In genomic region chr4:25489221-25489797, GRCh38 we compare ENCODE assay signal across 27 cellular contexts.
"Had no signal": no experiment of that assay in that cellular context is flagged by ENCODE, and none has a peak within 500 bp of the region (broad histone marks: within the 10 kb centered on the region; RNA-seq: fewer than 3 reads in every experiment).

No MANE protein-coding gene starts in this region.

- H3K27me3 ChIP-seq: brain microvascular endothelial cell, cardiac muscle cell, MG63 had no signal

- H3K27ac ChIP-seq: brain microvascular endothelial cell, cardiac muscle cell, SK-N-MC, VCaP had no signal

- H3K9me3 ChIP-seq: MG63 had no signal

- ATAC-seq: activated CD4-positive, alpha-beta T cell treated with anti-CD3 and anti-CD28 coated beads for 36 hours; activated T-helper 17 cell treated with anti-CD3 and anti-CD28 coated beads, Interleukin-2, amount 50 U/mL, for 72 hours; Panc1; Right ventricle myocardium inferior had no signal

- H3K4me3 ChIP-seq: cardiac muscle cell, MG63, SK-N-MC had no signal

- DNase-seq: activated CD4-positive, alpha-beta memory T cell treated with anti-CD3 and anti-CD28 coated beads, Interleukin-2, amount 10 ng/mL, durations not matched to agents 7 days and 5 days; activated CD4-positive, alpha-beta T cell treated with anti-CD3 and anti-CD28 coated beads for 36 hours; activated CD4-positive, alpha-beta T cell treated with anti-CD3 and anti-CD28 coated beads, Interleukin-2, amount 50 U/mL, for 1 hour; activated gamma-delta T cell; activated naive CD4-positive, alpha-beta T cell treated with anti-CD3 and anti-CD28 coated beads for 36 hours; activated T-cell treated with anti-CD3 and anti-CD28 coated beads for 4 hours; activated T-cell treated with anti-CD3 and anti-CD28 coated beads, Interleukin-2, amount 50 U/mL, for 48 hours; brain microvascular endothelial cell; MG63; MV-4-11; NCI-H1092 treated with DMSO at 0.1 percent for 48 hours; NCI-H1417 treated with DMSO at 0.1 percent for 48 hours; NCI-H1694; NCI-H2081; NCI-H2171; NCI-H345; NCI-H774; NK-92 treated with Interleukin-12 subunit alpha and Interleukin-12 subunit beta, amount 100 ng/mL, for 24 hours; OCI-M1; RPMI8226; T-helper 1 cell had no signal

- H3K36me3 ChIP-seq: brain microvascular endothelial cell, cardiac muscle cell, MG63 had no signal
